20 cellular contexts compared by ENCODE assay signal in the genomic region with DNA sequence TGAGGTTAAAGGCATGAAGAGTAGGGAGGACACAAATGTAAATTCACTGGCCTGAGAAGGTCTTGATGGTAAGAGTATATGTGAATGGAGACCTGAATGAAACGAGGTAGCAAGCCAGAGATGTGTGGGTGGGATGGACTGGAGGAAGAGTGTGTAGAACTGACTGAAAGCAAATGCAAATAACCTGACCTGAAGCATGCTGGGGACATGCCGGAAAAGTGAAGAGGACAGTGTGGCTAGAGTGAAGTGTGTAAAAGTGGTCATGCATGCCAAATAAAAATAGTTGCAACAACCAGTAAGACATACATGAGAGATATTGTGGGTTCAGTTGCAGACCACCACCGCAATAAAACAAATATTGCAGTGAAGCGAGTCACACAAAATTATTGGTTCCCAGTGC.
DNase-seq lines count a peak whose midpoint lies in the region; ATAC-seq and TF ChIP-seq lines count a peak whose summit lies in the region.
"Had no signal": no experiment of that assay in that cellular context is flagged by ENCODE, and none has a peak within 500 bp of the region (broad histone marks: within the 10 kb centered on the region; RNA-seq: fewer than 3 reads in every experiment).

No MANE protein-coding gene starts in this region.

- H3K14ac ChIP-seq in trophoblast cell (ENCODE audit: low read length), result no peak overlapping the region

- H2BK5ac ChIP-seq in trophoblast cell (ENCODE audit: low read depth, low read length, poor library complexity), result no peak overlapping the region

- DNase-seq in GM12865 (ENCODE audit: low read depth) (peak; percentile 6), NAMALWA (ENCODE audit: low spot score) (peak; percentile 62), esophagus muscularis mucosa (ENCODE audit: extremely low spot score) (peak; percentile 29), trophoblast cell (no peak), T-helper 17 cell (no peak), NCI-H226 (no peak), DMS53 treated with DMSO at 0.1 percent for 48 hours (lab: John Stamatoyannopoulos, UW; ENCODE audit: unreplicated experiment) (no peak)
- DNase-seq: ACHN; AML-193; CD4-positive, alpha-beta T cell; NCI-H187; NCI-H446; NCI-H748 treated with DMSO at 0.1 percent for 48 hours; T-helper 1 cell had no signal

- H3K9me3 ChIP-seq in esophagus muscularis mucosa (no peaks in the 10 kb centered on the region), trophoblast cell (ENCODE audit: insufficient read depth, low read depth, low read length) (no peaks in the 10 kb centered on the region), T-helper 17 cell (ENCODE audit: control insufficient read depth, low read length, poor library complexity, severe bottlenecking) (no peaks in the 10 kb centered on the region)

- no peak overlapping the region for H3K4ac ChIP-seq in trophoblast cell (ENCODE audit: low read depth, low read length)

- no peaks in the 10 kb centered on the region for H3K27me3 ChIP-seq in esophagus muscularis mucosa
- H3K27me3 ChIP-seq in trophoblast cell (ENCODE audit: insufficient read depth, low read length), result no peaks in the 10 kb centered on the region

- no peak overlapping the region for H2BK120ac ChIP-seq in trophoblast cell (ENCODE audit: insufficient read depth, low read length, poor library complexity)

- H3K4me2 ChIP-seq in trophoblast cell (ENCODE audit: low read length), result no peak overlapping the region
- H3K4me2 ChIP-seq: GM23338 had no signal

- no peak overlapping the region for H3K27ac Mint-ChIP-seq in T-helper 17 cell
- H3K27ac Mint-ChIP-seq: CD4-positive, alpha-beta T cell; GM23338; IgD-negative memory B cell had no signal

- no peak for ATAC-seq in T-helper 17 cell
- ATAC-seq in HG03196 (IDR thresholded peaks at IDR 0.05; ENCODE audit: unreplicated experiment), result no peak
- ATAC-seq: GM12878, GM23338, Panc1, Right ventricle myocardium inferior had no signal

- H2BK12ac ChIP-seq in trophoblast cell (ENCODE audit: low read length), result no peak overlapping the region

- intact Hi-C loops in esophagus muscularis mucosa (cut with DNase I), result no loop called here

- TF ChIP-seq POLR2A in esophagus muscularis mucosa (IDR thresholded peaks at IDR 0.05; ENCODE audit: low read depth), result no peak

- no peak overlapping the region for H2AFZ ChIP-seq in trophoblast cell (ENCODE audit: insufficient read depth, low read length, poor library complexity)
- H2AFZ ChIP-seq: GM23338 had no signal

- H3K36me3 ChIP-seq in esophagus muscularis mucosa (peaks cover 0 to 12% (median 3%) of the 10 kb centered on the region in 4 donors), trophoblast cell (ENCODE audit: control insufficient read depth in 1 of 2, insufficient read depth in 2 of 2, low read length in 2 of 2) (peaks cover 2 to 5% of the 10 kb centered on the region in 2 experiments)

- no peaks in the 10 kb centered on the region for H3K27me3 Mint-ChIP-seq in T-helper 17 cell
- H3K27me3 Mint-ChIP-seq: CD4-positive, alpha-beta T cell had no signal

- H3K4me1 ChIP-seq in esophagus muscularis mucosa (peaks cover 34 to 100% (median 97%) of the 10 kb centered on the region in 4 donors), trophoblast cell (ENCODE audit: control insufficient read depth in 1 of 2, insufficient read depth in 2 of 2, low read length in 2 of 2) (no peaks in the 10 kb centered on the region)

- H3K4me3 ChIP-seq in GM12865 (ENCODE audit: low read depth, low read length) (no peak overlapping the region), esophagus muscularis mucosa (no peak overlapping the region), trophoblast cell (ENCODE audit: low read depth, low read length) (no peak overlapping the region)
- H3K4me3 ChIP-seq: GM12878, GM23338 had no signal

- peak overlapping the region; percentile 88 for H3K23ac ChIP-seq in trophoblast cell (ENCODE audit: low read length)

- no peak overlapping the region for H3K4me3 Mint-ChIP-seq in T-helper 17 cell
- H3K4me3 Mint-ChIP-seq: CD4-positive, alpha-beta T cell; GM23338; IgD-negative memory B cell had no signal

- TF ChIP-seq CTCF in GM12865 (IDR thresholded peaks at IDR 0.05; ENCODE audit: insufficient read depth, low read depth, low read length, missing control alignments) (no peak), esophagus muscularis mucosa (IDR thresholded peaks at IDR 0.05) (no peak)

- TF ChIP-seq EP300 in esophagus muscularis mucosa (IDR thresholded peaks at IDR 0.05), result no peak

- H3K18ac ChIP-seq in trophoblast cell (ENCODE audit: low read length), result no peak overlapping the region

- H3K9ac ChIP-seq in trophoblast cell (ENCODE audit: low read length), result no peak overlapping the region

- H4K12ac ChIP-seq in trophoblast cell (ENCODE audit: low read depth, low read length), result no peak overlapping the region

- H3K79me1 ChIP-seq in trophoblast cell (ENCODE audit: low read length), result no peaks in the 10 kb centered on the region

- peaks cover 4% of the 10 kb centered on the region for H3K36me3 Mint-ChIP-seq in T-helper 17 cell (ENCODE audit: low read depth)

- H3K4me1 Mint-ChIP-seq in T-helper 17 cell, result peaks cover 36% of the 10 kb centered on the region

- 77% methylated on average over 4 of the region's 4 CpGs for WGBS in esophagus muscularis mucosa
- no CpG with 5 or more reads among the region's 4 CpGs for WGBS in trophoblast cell (ENCODE audit: extremely low coverage, insufficient coverage, insufficient read length)

- H4K8ac ChIP-seq in trophoblast cell (ENCODE audit: low read depth, low read length), result no peak overlapping the region

- no peak overlapping the region for H4K91ac ChIP-seq in trophoblast cell (ENCODE audit: low read depth, low read length)

- H3K27ac ChIP-seq in esophagus muscularis mucosa (replicated peaks in 1 of 4) (peak overlapping the region; percentile 36 to 98 (median 92)), trophoblast cell (ENCODE audit: low read depth, low read length) (no peak overlapping the region)

- H2AK5ac ChIP-seq in trophoblast cell (ENCODE audit: low read length), result no peak overlapping the region

- no peaks in the 10 kb centered on the region for H3K79me2 ChIP-seq in trophoblast cell (ENCODE audit: control insufficient read depth, insufficient read depth, low read length, poor library complexity)

Comparison
In these comparisons a context has a peak if more than half of its experiments do, and no peak if none do; other contexts are left out.
1. DNase-seq: peak in GM12865 (single experiment), NAMALWA (single experiment) and esophagus muscularis mucosa (single experiment); none in trophoblast cell (0 of 2), T-helper 17 cell (0 of 3), NCI-H226 (single experiment) and DMS53 treated with DMSO at 0.1 percent for 48 hours (single experiment).